25 cellular contexts compared by ENCODE assay signal in the genomic region with DNA sequence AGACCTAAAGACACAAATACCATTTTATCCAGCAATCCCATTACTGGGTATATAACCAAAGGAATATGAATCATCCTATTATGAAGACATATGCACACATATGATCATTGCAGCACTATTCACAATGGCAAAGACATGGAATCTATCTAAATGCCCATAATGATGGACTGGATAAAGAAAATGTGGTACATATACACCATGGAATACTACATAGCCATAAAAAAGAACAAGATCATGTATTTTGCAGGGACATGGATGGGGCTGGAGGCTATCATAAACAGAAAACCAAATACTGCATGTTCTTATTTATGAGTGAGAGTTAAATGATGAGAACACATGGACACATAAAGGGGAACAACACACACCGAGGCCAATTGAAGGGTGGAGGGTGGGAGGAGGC. TPM values are rescaled to one million over a fixed set of nuclear protein-coding genes. Genes with fewer than 3 reads are reported as not detected.
"Had no signal": no experiment of that assay in that cellular context is flagged by ENCODE, and none has a peak within 500 bp of the region (broad histone marks: within the 10 kb centered on the region; RNA-seq: fewer than 3 reads in every experiment).

No MANE protein-coding gene starts in this region.

- H3K9me3 ChIP-seq: esophagus muscularis mucosa, gastroesophageal sphincter, lower lobe of right lung had no signal

- DNase-seq: dermis blood vessel endothelial cell; dorsolateral prefrontal cortex; effector CD4-positive, alpha-beta T cell; effector memory CD4-positive, alpha-beta T cell; foreskin keratinocyte; glutamatergic neuron; head of caudate nucleus; heart right ventricle; hippocampal formation; left cardiac atrium; left lung; left ventricle myocardium superior; lower lobe of right lung; mesenchymal stem cell; mucosa of descending colon; naive B cell had no signal

- H3K27me3 Mint-ChIP-seq: naive B cell had no signal

- H3K4me3 Mint-ChIP-seq: mesothelial cell of epicardium, naive B cell had no signal

- H3K27ac Mint-ChIP-seq: mesothelial cell of epicardium had no signal

- H3K27me3 ChIP-seq: dorsolateral prefrontal cortex, esophagus muscularis mucosa, foreskin keratinocyte, gastroesophageal sphincter, heart right ventricle, left lung had no signal

- H3K36me3 ChIP-seq: esophagus muscularis mucosa, gastroesophageal sphincter, heart right ventricle, left lung, lower lobe of right lung had no signal

- FAIRE-seq: colon, endothelial cell of umbilical vein, frontal cortex, islet of Langerhans, keratinocyte had no signal

- H3K4me3 ChIP-seq: coronary artery, dorsolateral prefrontal cortex, esophagus muscularis mucosa, gastroesophageal sphincter, heart right ventricle, left lung, lower lobe of right lung, mucosa of descending colon had no signal

- H3K27ac ChIP-seq: coronary artery, dorsolateral prefrontal cortex, esophagus muscularis mucosa, foreskin keratinocyte, gastroesophageal sphincter, heart right ventricle, left lung, lower lobe of right lung had no signal

- H3K4me1 ChIP-seq: esophagus muscularis mucosa, gastroesophageal sphincter had no signal

- ATAC-seq: foreskin keratinocyte, gastroesophageal sphincter, heart right ventricle, left cardiac atrium, left lung, left ventricle myocardium superior, lower lobe of right lung, mucosa of descending colon had no signal

RNA-seq across cellular contexts. Expression of a gene that starts 3.8 kb away (rescaled TPM):
- total RNA-seq: endothelial cell of umbilical vein had no signal
- polyA plus RNA-seq: endothelial cell of umbilical vein had no signal
